ENCODE assay signal across 13 cellular contexts in genomic region chr7:41999736-42000283, GRCh38.
DNase-seq lines count a peak whose midpoint lies in the region; ATAC-seq and TF ChIP-seq lines count a peak whose summit lies in the region.
"Had no signal": no experiment of that assay in that cellular context is flagged by ENCODE, and none has a peak within 500 bp of the region (broad histone marks: within the 10 kb centered on the region; RNA-seq: fewer than 3 reads in every experiment).

No MANE protein-coding gene starts in this region.

- H3K36me3 ChIP-seq in BLaER1: 0 out of 2 replicates have a peak, but pooled peaks cover 8% of the 10 kb centered on the region
- no peaks in the 10 kb centered on the region for H3K36me3 ChIP-seq in PC-3 (ENCODE audit: low read depth, low read length)
- H3K36me3 ChIP-seq: HAP-1 had no signal

- H3K4me2 ChIP-seq in BLaER1 (peak overlapping the region; percentile 13; the same call in 1 of the 2 replicates), PC-3 (ENCODE audit: low read length) (peak overlapping the region; percentile 65)

- peak; percentile 54 for ATAC-seq in GM21526 (IDR thresholded peaks at IDR 0.05; ENCODE audit: low FRiP score, unreplicated experiment)
- peak; percentile 86 for ATAC-seq in PC-3

- DNase-seq in PC-3 (peak; percentile 90), iris pigment epithelial cell (ENCODE audit: low read depth) (peak; percentile 76), NCI-H345 treated with DMSO at 0.1 percent for 48 hours (lab: John Stamatoyannopoulos, UW; ENCODE audit: unreplicated experiment) (no peak), NCI-H1436 treated with DMSO at 0.1 percent for 48 hours (lab: John Stamatoyannopoulos, UW) (no peak), substantia nigra (lab: John Stamatoyannopoulos, UW) (no peak)
- DNase-seq: C1 segment of cervical spinal cord, NCI-H146, NCI-H2081, NCI-H510A treated with DMSO at 0.1 percent for 48 hours, SIG-M5 had no signal

- no peaks in the 10 kb centered on the region for H3K79me2 ChIP-seq in PC-3 (ENCODE audit: low read length)

- no peak for TF ChIP-seq CTCF in PC-3 (conservative IDR thresholded peaks at IDR 0.05; ENCODE audit: low read depth, low read length)

- H3K9me3 ChIP-seq in BLaER1: no peaks in the 10 kb centered on the region
- no peaks in the 10 kb centered on the region for H3K9me3 ChIP-seq in PC-3 (ENCODE audit: low read length)
- H3K9me3 ChIP-seq: HAP-1 had no signal

- no TSS peak for BruUV-seq in PC-3 (replicated peaks; lab: Mats Ljungman, UMichigan)

- no peaks in the 10 kb centered on the region for H4K20me1 ChIP-seq in BLaER1
- H4K20me1 ChIP-seq in PC-3 (ENCODE audit: low read length): no peaks in the 10 kb centered on the region

- intact Hi-C loops in PC-3 (cut with micrococcal nuclease): loop anchor here (10.0 kb wide), 1 partner anchor 105 kb away; no protein-coding TSS in a partner anchor

- no peaks in the 10 kb centered on the region for H3K9me2 ChIP-seq in PC-3 (replicated peaks; ENCODE audit: low read length)

- no peak overlapping the region for H2AFZ ChIP-seq in PC-3 (ENCODE audit: low read length)

- H3K27ac ChIP-seq in BLaER1 (no peak overlapping the region), PC-3 (ENCODE audit: low read length) (peak overlapping the region; percentile 49), substantia nigra (ENCODE audit: low read depth, low read length, poor library complexity, severe bottlenecking) (no peak overlapping the region)

- no peaks in the 10 kb centered on the region for H3K27me3 ChIP-seq in BLaER1
- H3K27me3 ChIP-seq in PC-3 (ENCODE audit: low read length): no peaks in the 10 kb centered on the region

- POLR2A ChIA-PET in PC-3 (lab: Charles Lee; ENCODE audit: unreplicated experiment): no interaction called here

- peaks cover 16% of the 10 kb centered on the region for H3F3A ChIP-seq in PC-3 (ENCODE audit: low read length, unreplicated experiment)

- H3K9ac ChIP-seq in BLaER1: no peak overlapping the region
- no peak overlapping the region for H3K9ac ChIP-seq in PC-3 (ENCODE audit: low read length)

- CTCF ChIA-PET in PC-3 (lab: Charles Lee): no interaction called here

- H3K4me1 ChIP-seq in BLaER1 (peaks cover 54% of the 10 kb centered on the region), PC-3 (ENCODE audit: insufficient read depth, low read length) (peaks cover 57% of the 10 kb centered on the region)

- no peak overlapping the region for H3K4me3 ChIP-seq in BLaER1
- H3K4me3 ChIP-seq in PC-3 (ENCODE audit: low read length): peak overlapping the region; percentile 20; the same call in 1 of the 2 replicates
- H3K4me3 ChIP-seq: HAP-1 had no signal

Comparison
In these comparisons a context has a peak if more than half of its experiments do, and no peak if none do; other contexts are left out.
1. DNase-seq: peak in PC-3 (single experiment) and iris pigment epithelial cell (single experiment); none in NCI-H345 treated with DMSO at 0.1 percent for 48 hours (single experiment), NCI-H1436 treated with DMSO at 0.1 percent for 48 hours (single experiment) and substantia nigra (0 of 49).